Comparison of ENCODE assay signal across 9 cellular contexts in the genomic region with DNA sequence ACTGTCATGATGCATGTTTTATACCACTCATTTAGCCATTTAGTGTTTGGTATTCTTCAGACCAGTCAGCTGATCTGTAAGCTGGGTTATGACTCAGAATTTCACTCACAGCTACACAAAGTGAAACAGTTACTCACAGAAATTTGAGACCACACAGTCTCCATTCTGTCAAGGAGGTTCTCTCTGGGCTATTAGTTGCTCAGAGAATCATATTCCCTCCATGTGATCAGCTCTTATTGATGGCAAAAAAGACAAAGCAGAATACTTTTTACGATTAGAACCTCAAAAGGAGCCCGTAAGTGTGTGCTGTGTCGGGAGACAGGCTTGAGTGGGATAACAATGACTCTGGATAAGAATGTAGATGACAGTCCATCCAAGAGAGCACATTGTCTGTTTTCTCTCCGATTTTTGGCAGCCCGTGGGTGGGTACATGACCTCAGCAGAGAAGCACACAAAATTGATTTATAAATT.
A peak's percentile ranks its signal among the peaks of the same experiment; 100 is the strongest.
DNase-seq lines count a peak whose midpoint lies in the region; ATAC-seq, FAIRE-seq and TF ChIP-seq lines count a peak whose summit lies in the region.
"Had no signal": no experiment of that assay in that cellular context is flagged by ENCODE, and none has a peak within 500 bp of the region (broad histone marks: within the 10 kb centered on the region; RNA-seq: fewer than 3 reads in every experiment).

No MANE protein-coding gene starts in this region.

- TF ChIP-seq POLR2A in H1 (IDR thresholded peaks at IDR 0.05; ENCODE audit: control extremely low read depth in 1 of 2, low read depth in 2 of 2, low read length in 2 of 2) (no peak), Peyer's patch (IDR thresholded peaks at IDR 0.05) (no peak)

- no peaks in the 10 kb centered on the region for H3K4me1 ChIP-seq in H1 (replicated peaks in 1 of 4; ENCODE audit: control insufficient read depth in 3 of 4, insufficient read depth in 4 of 4, low read length in 3 of 4)
- H3K4me1 ChIP-seq in Peyer's patch = no peaks in the 10 kb centered on the region

- H3K36me3 ChIP-seq in H1 (ENCODE audit: control insufficient read depth in 2 of 4, insufficient read depth in 4 of 4, low read length in 3 of 4) (no peaks in the 10 kb centered on the region), Peyer's patch (no peaks in the 10 kb centered on the region)

- H4K8ac ChIP-seq in H1 (ENCODE audit: extremely low read depth, insufficient read depth, low read length) = no peak overlapping the region

- no peak for TF ChIP-seq EP300 in H1 (IDR thresholded peaks at IDR 0.05; ENCODE audit: borderline replicate concordance in 1 of 2, low read depth in 2 of 2, low read length in 2 of 2)

- H3K23me2 ChIP-seq in H1 (ENCODE audit: low read depth, low read length) = no peaks in the 10 kb centered on the region

- H3K4me3 ChIP-seq in H1 (ENCODE audit: extremely low read depth in 1 of 4, insufficient read depth in 2 of 4, low read depth in 3 of 4, low read length in 4 of 4) (no peak overlapping the region), Peyer's patch (no peak overlapping the region)

- no peak overlapping the region for H3K14ac ChIP-seq in H1 (ENCODE audit: insufficient read length)

- POLR2A ChIA-PET in H1 (lab: Charles Lee; ENCODE audit: partially characterized antibody) = no interaction called here

- no peak for FAIRE-seq in H1 (lab: Jason Lieb, UNC)

- no peaks in the 10 kb centered on the region for H3K27me3 ChIP-seq in H1 (replicated peaks in 1 of 4; ENCODE audit: control insufficient read depth in 3 of 4, extremely low read depth in 1 of 4, insufficient read depth in 3 of 4, low read length in 3 of 4)
- no peaks in the 10 kb centered on the region for H3K27me3 ChIP-seq in Peyer's patch

- no peak for TF ChIP-seq RAD21 in H1 (IDR thresholded peaks at IDR 0.05 in 1 of 2, conservative IDR thresholded peaks at IDR 0.05 in 1 of 2; ENCODE audit: low read depth in 2 of 2, low read length in 2 of 2)

- no peak overlapping the region for H3K23ac ChIP-seq in H1 (ENCODE audit: insufficient read length)

- H2BK120ac ChIP-seq in H1 (replicated peaks; ENCODE audit: low read depth, low read length) = no peak overlapping the region

- no peak overlapping the region for H2BK12ac ChIP-seq in H1 (ENCODE audit: low read depth, low read length)

- 87% methylated on average over 5 of the region's 5 CpGs; no CpG with 5 or more reads in 1 of the 2 experiments for WGBS in H1 (ENCODE audit: extremely low coverage in 1 of 2, insufficient coverage in 1 of 2, insufficient read length in 1 of 2, insufficient replicate concordance in 2 of 2, low coverage in 1 of 2, low lambda C conversion rate in 2 of 2, missing lambda C conversion rate in 1 of 2), 2 experiments

- H4K20me1 ChIP-seq in H1 (replicated peaks in 1 of 2; ENCODE audit: control insufficient read depth in 1 of 2, insufficient read depth in 2 of 2, low read length in 2 of 2) = no peaks in the 10 kb centered on the region

- H2AFZ ChIP-seq in H1 (ENCODE audit: low read length) = 0 out of 2 replicates have a peak overlapping the region, but pooled peaks have one; percentile 49

- H2BK15ac ChIP-seq in H1 (ENCODE audit: low read length) = no peak overlapping the region

- H3K56ac ChIP-seq in H1 (replicated peaks; ENCODE audit: insufficient read length, low read depth, low read length) = no peak overlapping the region

- no peak for TF ChIP-seq CTCF in H1 (IDR thresholded peaks at IDR 0.05; ENCODE audit: control extremely low read depth in 1 of 3, insufficient read depth in 1 of 3, low read depth in 1 of 3, low read length in 3 of 3)
- TF ChIP-seq CTCF in Peyer's patch (IDR thresholded peaks at IDR 0.05) = no peak

- H4K91ac ChIP-seq in H1 (replicated peaks; ENCODE audit: insufficient read length, low read length) = no peak overlapping the region

- no peaks in the 10 kb centered on the region for H3K79me1 ChIP-seq in H1 (ENCODE audit: low read depth, low read length)

- H3K27ac ChIP-seq in H1 (ENCODE audit: low read depth, low read length) = no peak overlapping the region
- no peak overlapping the region for H3K27ac ChIP-seq in Peyer's patch

- no peak overlapping the region for H4K5ac ChIP-seq in H1 (ENCODE audit: insufficient read length, low read depth, low read length)

- no peak overlapping the region for H3K9ac ChIP-seq in H1 (replicated peaks in 1 of 4; ENCODE audit: extremely low read depth in 1 of 4, low read depth in 3 of 4, low read length in 3 of 4)

- no peak overlapping the region for H2BK20ac ChIP-seq in H1 (ENCODE audit: low read length)

- no peak overlapping the region for H3K18ac ChIP-seq in H1 (ENCODE audit: extremely low read depth, low read length)

- ATAC-seq in GM21390 (IDR thresholded peaks at IDR 0.05; ENCODE audit: unreplicated experiment) (peak; percentile 91), HG03342 (IDR thresholded peaks at IDR 0.05; ENCODE audit: unreplicated experiment) (peak; percentile 78), Right ventricle myocardium superior (ENCODE audit: poor library complexity) (no peak)
- ATAC-seq: activated CD8-positive, alpha-beta memory T cell treated with anti-CD3 and anti-CD28 coated beads, Interleukin-2, amount 10 ng/mL, durations not matched to agents 7 days and 5 days had no signal

- H3K79me2 ChIP-seq in H1 (ENCODE audit: control insufficient read depth in 1 of 2, insufficient read depth in 2 of 2, low read length in 2 of 2) = no peaks in the 10 kb centered on the region

- DNase-seq in ELR (ENCODE audit: low read depth) (peak; percentile 85), H1 (ENCODE audit: low read depth in 1 of 2, low spot score in 2 of 2) (no peak), Peyer's patch (no peak), Right ventricle myocardium superior (no peak), midbrain (lab: John Stamatoyannopoulos, UW) (no peak), NCI-H2081 (lab: John Stamatoyannopoulos, UW) (no peak)
- DNase-seq: activated CD8-positive, alpha-beta memory T cell treated with anti-CD3 and anti-CD28 coated beads, Interleukin-2, amount 10 ng/mL, durations not matched to agents 7 days and 5 days had no signal

- H3K9me3 ChIP-seq in H1 (ENCODE audit: insufficient read depth in 2 of 2, low read depth in 1 of 2, low read length in 1 of 2) (no peaks in the 10 kb centered on the region), Peyer's patch (no peaks in the 10 kb centered on the region)

- H3K4me2 ChIP-seq in H1 (ENCODE audit: insufficient read depth in 1 of 2, low read depth in 2 of 2, low read length in 2 of 2) = no peak overlapping the region

- CTCF ChIA-PET in H1 (lab: Charles Lee; ENCODE audit: partially characterized antibody) = no interaction called here

- no peak overlapping the region for H3K4ac ChIP-seq in H1 (replicated peaks; ENCODE audit: insufficient read length, low read depth, low read length)

- intact Hi-C loops in Right ventricle myocardium superior (cut with DNase I) = no loop called here

- H2AK5ac ChIP-seq in H1 (ENCODE audit: low read depth, low read length) = no peak overlapping the region

- no peak overlapping the region for H2BK5ac ChIP-seq in H1 (ENCODE audit: low read depth, low read length)

TF ChIP-seq in H1, 55 proteins besides CTCF, POLR2A, EP300 and RAD21:
- TF ChIP-seq BRCA1 (IDR thresholded peaks at IDR 0.05; ENCODE audit: low read depth, low read length) = no peak
- no peak for TF ChIP-seq JUND (IDR thresholded peaks at IDR 0.05; ENCODE audit: low read length)
- TF ChIP-seq SP2 (IDR thresholded peaks at IDR 0.05; ENCODE audit: low read length) = no peak
- TF ChIP-seq SIRT6 (IDR thresholded peaks at IDR 0.05; ENCODE audit: low read length) = no peak
- TF ChIP-seq CEBPB (IDR thresholded peaks at IDR 0.05; ENCODE audit: low read depth, low read length) = no peak
